31 cellular contexts compared by ENCODE assay signal in genomic region chr9:69768101-69768500, GRCh38. TPM values are rescaled to one million over a fixed set of nuclear protein-coding genes. Genes with fewer than 3 reads are reported as not detected.
"Had no signal": no experiment of that assay in that cellular context is flagged by ENCODE, and none has a peak within 500 bp of the region (broad histone marks: within the 10 kb centered on the region; RNA-seq: fewer than 3 reads in every experiment).

No MANE protein-coding gene starts in this region.

- H3K36me3 Mint-ChIP-seq: memory B cell; naive B cell; stimulated activated memory B cell treated with anti-CD40 and anti-IgM and Interleukin-4, amounts not matched to agents 10 μg/mL and 1 μg/mL and 100 μg/mL, for 72 hours had no signal

- H3K4me1 ChIP-seq: left ventricle myocardium inferior, lower lobe of right lung, psoas muscle, right lobe of liver, spleen, testis, tibial nerve, upper lobe of right lung, vagina had no signal

- H3K4me2 ChIP-seq: hepatocyte had no signal

- H3K27ac Mint-ChIP-seq: memory B cell; naive B cell; nephron; stimulated activated memory B cell treated with anti-CD40 and anti-IgM and Interleukin-4, amounts not matched to agents 10 μg/mL and 1 μg/mL and 100 μg/mL, for 72 hours; stimulated activated naive CD8-positive, alpha-beta T cell treated with anti-CD3 and anti-CD28 coated beads, Interleukin-15, Interleukin-2, amounts not matched to agents 100 ng/mL and 50 ng/mL, for 24 hours had no signal

- H3K4me3 Mint-ChIP-seq: memory B cell; naive B cell; nephron; stimulated activated memory B cell treated with anti-CD40 and anti-IgM and Interleukin-4, amounts not matched to agents 10 μg/mL and 1 μg/mL and 100 μg/mL, for 72 hours; stimulated activated naive CD8-positive, alpha-beta T cell treated with anti-CD3 and anti-CD28 coated beads, Interleukin-15, Interleukin-2, amounts not matched to agents 100 ng/mL and 50 ng/mL, for 24 hours had no signal

- H3K79me2 ChIP-seq: hepatocyte had no signal

- H3K27ac ChIP-seq: dorsolateral prefrontal cortex, hepatocyte, left ventricle myocardium inferior, lower lobe of right lung, psoas muscle, right lobe of liver, spleen, testis, tibial nerve, upper lobe of right lung, vagina had no signal

- H3K27me3 Mint-ChIP-seq: memory B cell; stimulated activated memory B cell treated with anti-CD40 and anti-IgM and Interleukin-4, amounts not matched to agents 10 μg/mL and 1 μg/mL and 100 μg/mL, for 72 hours; stimulated activated naive CD8-positive, alpha-beta T cell treated with anti-CD3 and anti-CD28 coated beads, Interleukin-15, Interleukin-2, amounts not matched to agents 100 ng/mL and 50 ng/mL, for 24 hours had no signal

- H3K4me1 Mint-ChIP-seq: memory B cell; naive B cell; stimulated activated memory B cell treated with anti-CD40 and anti-IgM and Interleukin-4, amounts not matched to agents 10 μg/mL and 1 μg/mL and 100 μg/mL, for 72 hours had no signal

- H2AFZ ChIP-seq: hepatocyte had no signal

- ATAC-seq: left cardiac atrium; lower lobe of right lung; psoas muscle; right lobe of liver; stimulated activated memory B cell treated with anti-CD40 and anti-IgM and Interleukin-4, amounts not matched to agents 10 μg/mL and 1 μg/mL and 100 μg/mL, for 72 hours; upper lobe of right lung had no signal

- H3K27me3 ChIP-seq: dorsolateral prefrontal cortex, hepatocyte, right lobe of liver, spleen, testis, tibial nerve, upper lobe of right lung, vagina had no signal

- H3K36me3 ChIP-seq: left ventricle myocardium inferior, lower lobe of right lung, right lobe of liver, spleen, tibial nerve, upper lobe of right lung, vagina had no signal

- H3K4me3 ChIP-seq: dorsolateral prefrontal cortex, hepatocyte, left ventricle myocardium inferior, lower lobe of right lung, psoas muscle, right lobe of liver, spleen, testis, tibial nerve, upper lobe of right lung, vagina had no signal

- H3K9me3 ChIP-seq: left ventricle myocardium inferior, lower lobe of right lung, psoas muscle, right lobe of liver, spleen, testis, tibial nerve, upper lobe of right lung, vagina had no signal

- H3K9me3 Mint-ChIP-seq: memory B cell; nephron; stimulated activated memory B cell treated with anti-CD40 and anti-IgM and Interleukin-4, amounts not matched to agents 10 μg/mL and 1 μg/mL and 100 μg/mL, for 72 hours; stimulated activated naive CD8-positive, alpha-beta T cell treated with anti-CD3 and anti-CD28 coated beads, Interleukin-15, Interleukin-2, amounts not matched to agents 100 ng/mL and 50 ng/mL, for 24 hours had no signal

- DNase-seq: cortex of kidney; dorsolateral prefrontal cortex; effector CD8-positive, alpha-beta T cell; foreskin melanocyte; head of caudate nucleus; kidney; left cardiac atrium; left ventricle myocardium inferior; lower lobe of right lung; midbrain; naive B cell; occipital lobe; psoas muscle; retina; right lobe of liver; spleen; stimulated activated CD4-positive, alpha-beta T cell treated with anti-CD3 and anti-CD28 coated beads, Interleukin-15, amount 100 ng/mL, for 24 hours; stimulated activated CD4-positive, alpha-beta T cell treated with anti-CD3 and anti-CD28 coated beads, Interleukin-1b, Interleukin-23, amount 100 ng/mL, for 48 hours; stimulated activated CD4-positive, alpha-beta T cell treated with anti-CD3 and anti-CD28 coated beads, Interleukin-4, amount 100 ng/mL, for 24 hours; testis; upper lobe of right lung had no signal

RNA-seq across cellular contexts. Expression of gene CFAP95, which starts 52.5 kb away (rescaled TPM):
- total RNA-seq: hepatocyte, left ventricle myocardium inferior, occipital lobe, right lobe of liver, skeletal muscle tissue, spleen, subcutaneous adipose tissue, tibial nerve, upper lobe of right lung, vagina had no signal
- polyA plus RNA-seq: esophagus, spleen had no signal
